Comparison of ENCODE assay signal across 12 cellular contexts in genomic region chr2:227326783-227327182, GRCh38. TPM values are rescaled to one million over a fixed set of nuclear protein-coding genes. Genes with fewer than 3 reads are reported as not detected.
DNase-seq lines count a peak whose midpoint lies in the region; ATAC-seq and TF ChIP-seq lines count a peak whose summit lies in the region.
"Had no signal": no experiment of that assay in that cellular context is flagged by ENCODE, and none has a peak within 500 bp of the region (broad histone marks: within the 10 kb centered on the region; RNA-seq: fewer than 3 reads in every experiment).

No MANE protein-coding gene starts in this region.

- H3K4me2 ChIP-seq in HCT116 (ENCODE audit: low read length): peak overlapping the region; percentile 95

- intact Hi-C loops in HCT116 (cut with micrococcal nuclease): no loop called here

- H3K4me1 ChIP-seq in BE2C: no peaks in the 10 kb centered on the region; the same call in 1 of the 2 replicates
- peaks cover 5 to 24% of the 10 kb centered on the region in 2 experiments; a peak in 3 of 4 replicates for H3K4me1 ChIP-seq in HCT116 (ENCODE audit: control insufficient read depth in 1 of 2, insufficient read depth in 2 of 2, low read length in 2 of 2)

- peak overlapping the region; percentile 73 for H3K27ac Mint-ChIP-seq in activated naive CD8-positive, alpha-beta T cell
- H3K27ac Mint-ChIP-seq in memory B cell: peak overlapping the region; percentile 35

- DNase-seq in BE2C: no peak
- no peak for DNase-seq in HCT116 (ENCODE audit: low read depth, low spot score)
- DNase-seq in memory B cell (ENCODE audit: low spot score in 2 of 2): no peak
- no peak for DNase-seq in NCI-H2029 (lab: John Stamatoyannopoulos, UW)
- DNase-seq: DMS79, NCI-H1694 had no signal

- H3K36me3 Mint-ChIP-seq in activated naive CD8-positive, alpha-beta T cell: peaks cover 2% of the 10 kb centered on the region
- H3K36me3 Mint-ChIP-seq in memory B cell: peaks cover 4% of the 10 kb centered on the region

- no peaks in the 10 kb centered on the region for H3K27me3 Mint-ChIP-seq in activated naive CD8-positive, alpha-beta T cell
- no peaks in the 10 kb centered on the region for H3K27me3 Mint-ChIP-seq in memory B cell

- no peaks in the 10 kb centered on the region for H3K9me3 ChIP-seq in BE2C
- H3K9me3 ChIP-seq in HCT116 (ENCODE audit: control insufficient read depth in 1 of 2, insufficient read depth in 1 of 2, low read depth in 1 of 2, low read length in 2 of 2): no peaks in the 10 kb centered on the region

- peaks cover 44% of the 10 kb centered on the region for H3K4me1 Mint-ChIP-seq in activated naive CD8-positive, alpha-beta T cell (ENCODE audit: low read depth)
- peaks cover 12% of the 10 kb centered on the region for H3K4me1 Mint-ChIP-seq in memory B cell

- POLR2A ChIA-PET in HCT116 (lab: Charles Lee): no interaction called here

- no peaks in the 10 kb centered on the region for H3K36me3 ChIP-seq in BE2C
- H3K36me3 ChIP-seq in HCT116 (ENCODE audit: control insufficient read depth in 1 of 2, insufficient read depth in 2 of 2, low read length in 2 of 2): peaks cover 4 to 6% of the 10 kb centered on the region in 2 experiments; a peak in 2 of 4 replicates

- CTCF ChIA-PET in HCT116 (lab: Charles Lee): no interaction called here

- H3K9me2 ChIP-seq in HCT116 (ENCODE audit: insufficient read depth): no peaks in the 10 kb centered on the region

- no peak overlapping the region for H3K27ac ChIP-seq in HCT116 (ENCODE audit: low read depth, low read length)
- H3K27ac ChIP-seq: RWPE1 had no signal

- H3K9ac ChIP-seq in HCT116 (ENCODE audit: low read length): peak overlapping the region; percentile 90

- H2AFZ ChIP-seq in HCT116 (ENCODE audit: low read depth, low read length, poor library complexity, severe bottlenecking): no peak overlapping the region

- ATAC-seq in HCT116 (no peak), memory B cell (ENCODE audit: low read depth) (no peak), GM19397 (IDR thresholded peaks at IDR 0.05; ENCODE audit: unreplicated experiment) (no peak), GM19395 (IDR thresholded peaks at IDR 0.05; ENCODE audit: unreplicated experiment) (no peak), GM19463 (IDR thresholded peaks at IDR 0.05; ENCODE audit: unreplicated experiment) (no peak)
- ATAC-seq: esophagus mucosa had no signal

- RAD21 ChIA-PET in HCT116 (lab: Charles Lee; ENCODE audit: low non-redundant PET in 1 of 2, low total read pairs in 2 of 2, uncharacterized antibody in 2 of 2, unreplicated experiment in 2 of 2): no interaction called here

- TF ChIP-seq CTCF in BE2C (IDR thresholded peaks at IDR 0.05; ENCODE audit: low read depth, low read length) (no peak), HCT116 (IDR thresholded peaks at IDR 0.05 in 2 of 3, conservative IDR thresholded peaks at IDR 0.05 in 1 of 3; ENCODE audit: borderline replicate concordance in 1 of 3, insufficient read depth in 1 of 3, low read depth in 2 of 3, low read length in 2 of 3) (no peak)

- H3K27me3 ChIP-seq in BE2C (no peaks in the 10 kb centered on the region), HCT116 (ENCODE audit: insufficient read depth, low read length) (no peaks in the 10 kb centered on the region)

- no peaks in the 10 kb centered on the region for H4K20me1 ChIP-seq in HCT116 (ENCODE audit: insufficient read depth)

- H3K79me2 ChIP-seq in HCT116 (ENCODE audit: insufficient read depth, low read length): peaks cover 67% of the 10 kb centered on the region

- H3K9me3 Mint-ChIP-seq in activated naive CD8-positive, alpha-beta T cell (ENCODE audit: low read depth): no peaks in the 10 kb centered on the region
- no peaks in the 10 kb centered on the region for H3K9me3 Mint-ChIP-seq in memory B cell

- TF ChIP-seq RAD21 in HCT116 (IDR thresholded peaks at IDR 0.05; ENCODE audit: low read depth): no peak

- H3K4me3 ChIP-seq in BE2C (ENCODE audit: low read depth, low read length) (peak overlapping the region; percentile 99), HCT116 (replicated peaks in 1 of 2; ENCODE audit: low read depth in 1 of 2, low read length in 2 of 2) (peak overlapping the region; percentile 78 to 89; a peak in 3 of 4 replicates)

- peak overlapping the region; percentile 93 for H3K4me3 Mint-ChIP-seq in activated naive CD8-positive, alpha-beta T cell
- H3K4me3 Mint-ChIP-seq in memory B cell: peak overlapping the region; percentile 14

- BruUV-seq in HCT116 (replicated peaks; lab: Mats Ljungman, UMichigan): no TSS peak

- TF ChIP-seq POLR2A in HCT116 (IDR thresholded peaks at IDR 0.05; ENCODE audit: borderline replicate concordance, extremely low read depth, insufficient read depth, insufficient read length): no peak

TF ChIP-seq in HCT116, 20 proteins besides CTCF, POLR2A, EP300 and RAD21:
- TF ChIP-seq ZFX (IDR thresholded peaks at IDR 0.05) (no peak), JUND (IDR thresholded peaks at IDR 0.05) (no peak), POLR2AphosphoS5 (IDR thresholded peaks at IDR 0.05; ENCODE audit: low read depth, low read length) (no peak), CBX3 (IDR thresholded peaks at IDR 0.05; ENCODE audit: low read depth) (no peak), FOSL1 (IDR thresholded peaks at IDR 0.05; ENCODE audit: low read depth) (no peak), SIN3A (IDR thresholded peaks at IDR 0.05; ENCODE audit: low read depth) (no peak), ZBTB33 (IDR thresholded peaks at IDR 0.05; ENCODE audit: extremely low read depth, insufficient replicate concordance, low read length) (no peak), ZNF274 (IDR thresholded peaks at IDR 0.05; ENCODE audit: low read depth, low read length) (no peak), CEBPB (IDR thresholded peaks at IDR 0.05; ENCODE audit: low read depth) (no peak), EGR1 (IDR thresholded peaks at IDR 0.05; ENCODE audit: low read depth) (no peak), EZH2 (IDR thresholded peaks at IDR 0.05) (no peak), ATF3 (IDR thresholded peaks at IDR 0.05) (no peak), ELF1 (IDR thresholded peaks at IDR 0.05; ENCODE audit: borderline replicate concordance, low read depth) (no peak), SP1 (IDR thresholded peaks at IDR 0.05; ENCODE audit: low read depth) (no peak), YY1 (IDR thresholded peaks at IDR 0.05; ENCODE audit: extremely low read depth, insufficient replicate concordance, low read depth, low read length) (no peak), REST (IDR thresholded peaks at IDR 0.05; ENCODE audit: low read depth) (no peak), MAX (IDR thresholded peaks at IDR 0.05) (no peak)

RNA-seq across cellular contexts. Expression of gene MFF, which starts 1.7 kb away (rescaled TPM):
- polyA plus RNA-seq in BE2C (2012; ENCODE audit: insufficient read depth, insufficient read length, low read depth): 61.3 TPM
- total RNA-seq in HCT116 (2021; ENCODE audit: unreplicated experiment): 68.2 TPM
- 40.0 and 50.3 TPM in 2 replicates for polyA plus RNA-seq in HCT116 (2012)

RNA-seq across cellular contexts. Expression of gene TM4SF20, which starts 52.3 kb away (rescaled TPM):
- not detected for polyA plus RNA-seq in BE2C (2012; ENCODE audit: insufficient read depth, insufficient read length, low read depth)
- total RNA-seq in HCT116 (2021; ENCODE audit: unreplicated experiment): not detected
- polyA plus RNA-seq in HCT116 (2012): not detected in 2 replicates
- total RNA-seq: esophagus mucosa had no signal
